In genomic region chr14:30994681-30995620, GRCh38 we compare ENCODE assay signal across 10 cellular contexts. TPM values are rescaled to one million over a fixed set of nuclear protein-coding genes. Genes with fewer than 3 reads are reported as not detected.
A peak's percentile ranks its signal among the peaks of the same experiment; 100 is the strongest.
DNase-seq lines count a peak whose midpoint lies in the region; ATAC-seq lines count a peak whose summit lies in the region.
"Had no signal": no experiment of that assay in that cellular context is flagged by ENCODE, and none has a peak within 500 bp of the region (broad histone marks: within the 10 kb centered on the region; RNA-seq: fewer than 3 reads in every experiment).

No MANE protein-coding gene starts in this region.

- no peaks in the 10 kb centered on the region for H3K27me3 ChIP-seq in adipocyte (replicated peaks; ENCODE audit: control insufficient read depth, insufficient read depth, low read length)

- peaks cover 9% of the 10 kb centered on the region for H3K36me3 ChIP-seq in adipocyte (ENCODE audit: control insufficient read depth, insufficient read depth, low read length, severe bottlenecking)

- H3K4me3 Mint-ChIP-seq in natural killer cell treated with Interleukin-12 subunit alpha and Interleukin-12 subunit beta and Interleukin-15 and Interleukin-18, amount 100 ng/mL, for 72 hours, result peak overlapping the region; percentile 42

- peaks cover 20% of the 10 kb centered on the region for H3K36me3 Mint-ChIP-seq in natural killer cell treated with Interleukin-12 subunit alpha and Interleukin-12 subunit beta and Interleukin-15 and Interleukin-18, amount 100 ng/mL, for 72 hours

- no peak overlapping the region for H3K4me3 ChIP-seq in adipocyte (ENCODE audit: low read length)
- H3K4me3 ChIP-seq: skin epidermis had no signal

- H3K4me1 ChIP-seq in adipocyte (ENCODE audit: control insufficient read depth, insufficient read depth, low read length), result peaks cover 27% of the 10 kb centered on the region

- H3K9me3 Mint-ChIP-seq in natural killer cell treated with Interleukin-12 subunit alpha and Interleukin-12 subunit beta and Interleukin-15 and Interleukin-18, amount 100 ng/mL, for 72 hours, result peaks cover 7% of the 10 kb centered on the region

- peak overlapping the region; percentile 55 to 78 for H3K27ac Mint-ChIP-seq in natural killer cell treated with Interleukin-12 subunit alpha and Interleukin-12 subunit beta and Interleukin-15 and Interleukin-18, amount 100 ng/mL, for 72 hours

- H3K4me1 Mint-ChIP-seq in natural killer cell treated with Interleukin-12 subunit alpha and Interleukin-12 subunit beta and Interleukin-15 and Interleukin-18, amount 100 ng/mL, for 72 hours (ENCODE audit: low read depth in 2 of 2), result peaks cover 32 to 46% of the 10 kb centered on the region in 2 donors

- peak; percentile 60 for DNase-seq in adipocyte (ENCODE audit: low read depth)
- no peak for DNase-seq in natural killer cell treated with Interleukin-12 subunit alpha and Interleukin-12 subunit beta and Interleukin-15 and Interleukin-18, amount 100 ng/mL, for 72 hours (ENCODE audit: low spot score)
- DNase-seq in NCI-H1436 (lab: John Stamatoyannopoulos, UW), result no peak
- no peak for DNase-seq in DMS53 (lab: John Stamatoyannopoulos, UW)
- DNase-seq: activated naive CD4-positive, alpha-beta T cell treated with anti-CD3 and anti-CD28 coated beads, Interleukin-2, amount 50 U/mL, for 16 hours had no signal

- ATAC-seq in GM18867 (IDR thresholded peaks at IDR 0.05; ENCODE audit: unreplicated experiment), result peak; percentile 71
- peak; percentile 71 for ATAC-seq in HG02884 (IDR thresholded peaks at IDR 0.05; ENCODE audit: unreplicated experiment)
- peak; percentile 55 to 72 for ATAC-seq in natural killer cell treated with Interleukin-12 subunit alpha and Interleukin-12 subunit beta and Interleukin-15 and Interleukin-18, amount 100 ng/mL, for 72 hours
- no peak for ATAC-seq in HG03097 (IDR thresholded peaks at IDR 0.05; ENCODE audit: low FRiP score, unreplicated experiment)
- no peak for ATAC-seq in esophagus mucosa

- no peaks in the 10 kb centered on the region for H3K9me3 ChIP-seq in adipocyte (ENCODE audit: control insufficient read depth, low read length)

- H3K27me3 Mint-ChIP-seq in natural killer cell treated with Interleukin-12 subunit alpha and Interleukin-12 subunit beta and Interleukin-15 and Interleukin-18, amount 100 ng/mL, for 72 hours, result no peaks in the 10 kb centered on the region

- H3K9ac ChIP-seq in adipocyte (ENCODE audit: low read length), result no peak overlapping the region

RNA-seq across cellular contexts. Expression of gene AP4S1, which starts 30.5 kb away (rescaled TPM):
- 10 to 100 TPM in 1 of 2 donors, 1 to 10 TPM in 1; 7.8 to 10.6 TPM for total RNA-seq in natural killer cell treated with Interleukin-12 subunit alpha and Interleukin-12 subunit beta and Interleukin-15 and Interleukin-18, amount 100 ng/mL, for 72 hours
- 5.1 TPM for total RNA-seq in esophagus mucosa

RNA-seq across cellular contexts. Expression of gene STRN3, which starts 31.2 kb away (rescaled TPM):
- 10 to 100 TPM; 20.3 to 35.7 TPM for total RNA-seq in natural killer cell treated with Interleukin-12 subunit alpha and Interleukin-12 subunit beta and Interleukin-15 and Interleukin-18, amount 100 ng/mL, for 72 hours
- total RNA-seq in esophagus mucosa, result 24.5 TPM

Comparison
In these comparisons a context has a peak if more than half of its experiments do, and no peak if none do; other contexts are left out.
1. ATAC-seq: peak in GM18867 (single experiment), HG02884 (single experiment) and natural killer cell treated with Interleukin-12 subunit alpha and Interleukin-12 subunit beta and Interleukin-15 and Interleukin-18, amount 100 ng/mL, for 72 hours (2 of 2); none in HG03097 (single experiment) and esophagus mucosa (single experiment).